ENCODE assay signal across 20 cellular contexts in genomic region chr2:241219856-241220356, GRCh38. TPM values are rescaled to one million over a fixed set of nuclear protein-coding genes. Genes with fewer than 3 reads are reported as not detected.
DNase-seq lines count a peak whose midpoint lies in the region; ATAC-seq, FAIRE-seq and TF ChIP-seq lines count a peak whose summit lies in the region.
"Had no signal": no experiment of that assay in that cellular context is flagged by ENCODE, and none has a peak within 500 bp of the region (broad histone marks: within the 10 kb centered on the region; RNA-seq: fewer than 3 reads in every experiment).

No MANE protein-coding gene starts in this region.

- no peaks in the 10 kb centered on the region for H3K36me3 Mint-ChIP-seq in CD4-positive, alpha-beta T cell (ENCODE audit: low read depth)
- peaks cover 9% of the 10 kb centered on the region; the same call in 2 of the 3 replicates for H3K36me3 Mint-ChIP-seq in GM23338 (ENCODE audit: low read depth)
- H3K36me3 Mint-ChIP-seq in astrocyte (ENCODE audit: low read depth, unreplicated experiment), result peaks cover 4% of the 10 kb centered on the region
- H3K36me3 Mint-ChIP-seq in nephron (ENCODE audit: low read depth), result peaks cover 6% of the 10 kb centered on the region

- intact Hi-C loops in CD4-positive, alpha-beta T cell (cut with DNase I, micrococcal nuclease), result loop anchor here (5.0 to 10.0 kb wide), 3 partner anchors 123 to 665 kb away; partner anchors contain the start of gene ANKMY1 (in 1 of the 2)

- H3K9me2 ChIP-seq in GM23338 (ENCODE audit: insufficient read depth), result no peaks in the 10 kb centered on the region

- no peak for FAIRE-seq in astrocyte (lab: Jason Lieb, UNC)
- FAIRE-seq in D721Med (lab: Jason Lieb, UNC), result no peak
- FAIRE-seq: endometrium, keratinocyte had no signal

- H3K4me3 Mint-ChIP-seq in CD4-positive, alpha-beta T cell, result peak overlapping the region; percentile 45
- H3K4me3 Mint-ChIP-seq in GM23338 (peak overlapping the region; percentile 92), astrocyte (ENCODE audit: unreplicated experiment) (peak overlapping the region; percentile 94), nephron (peak overlapping the region; percentile 64 to 90 (median 84))

- H3K4me3 ChIP-seq in GM23338 (no peak overlapping the region), astrocyte (ENCODE audit: insufficient read depth, low read depth, low read length) (no peak overlapping the region)
- H3K4me3 ChIP-seq: psoas muscle, tibial nerve had no signal

- H3K27ac ChIP-seq in CD4-positive, alpha-beta T cell (ENCODE audit: low read depth, low read length), result no peak overlapping the region
- H3K27ac ChIP-seq in GM23338 (ENCODE audit: low read depth), result no peak overlapping the region
- no peak overlapping the region for H3K27ac ChIP-seq in astrocyte (ENCODE audit: low read depth, low read length)
- H3K27ac ChIP-seq: psoas muscle, SK-N-MC, tibial nerve had no signal

- H3K4me1 Mint-ChIP-seq in CD4-positive, alpha-beta T cell (ENCODE audit: low read depth), result peaks cover 23% of the 10 kb centered on the region
- peaks cover 36% of the 10 kb centered on the region for H3K4me1 Mint-ChIP-seq in GM23338
- peaks cover 13% of the 10 kb centered on the region for H3K4me1 Mint-ChIP-seq in astrocyte (ENCODE audit: low read depth, unreplicated experiment)
- peaks cover 32% of the 10 kb centered on the region for H3K4me1 Mint-ChIP-seq in nephron

- H3K27me3 Mint-ChIP-seq in CD4-positive, alpha-beta T cell, result no peaks in the 10 kb centered on the region
- H3K27me3 Mint-ChIP-seq in GM23338 (ENCODE audit: insufficient read depth, low read depth, poor library complexity), result peaks cover 23% of the 10 kb centered on the region
- H3K27me3 Mint-ChIP-seq in astrocyte (ENCODE audit: low read depth, unreplicated experiment), result peaks cover 3% of the 10 kb centered on the region
- H3K27me3 Mint-ChIP-seq in nephron (ENCODE audit: low read depth), result peaks cover 6% of the 10 kb centered on the region
- H3K27me3 Mint-ChIP-seq: activated B cell treated with CpG ODN at 0.5 μM for 24 hours had no signal

- TF ChIP-seq CTCF in CD4-positive, alpha-beta T cell (IDR thresholded peaks at IDR 0.05), result no peak
- TF ChIP-seq CTCF in GM23338 (conservative IDR thresholded peaks at IDR 0.05; ENCODE audit: low read depth in 2 of 2), result no peak
- TF ChIP-seq CTCF in astrocyte (IDR thresholded peaks at IDR 0.05; ENCODE audit: insufficient read depth, low read depth, low read length), result no peak
- no peak for TF ChIP-seq CTCF in nephron (IDR thresholded peaks at IDR 0.05; ENCODE audit: unreplicated experiment in 3 of 3)
- no peak for TF ChIP-seq CTCF in D721Med (IDR thresholded peaks at IDR 0.05; ENCODE audit: insufficient read depth, missing control alignments)

- H3K27me3 ChIP-seq in CD4-positive, alpha-beta T cell (ENCODE audit: control insufficient read depth, insufficient read depth, low read length), result no peaks in the 10 kb centered on the region
- H3K27me3 ChIP-seq in GM23338 (ENCODE audit: insufficient read depth) (no peaks in the 10 kb centered on the region), astrocyte (ENCODE audit: insufficient read depth, low read length) (no peaks in the 10 kb centered on the region)
- H3K27me3 ChIP-seq: tibial nerve had no signal

- no peak for DNase-seq in CD4-positive, alpha-beta T cell
- no peak for DNase-seq in GM23338 (ENCODE audit: low spot score)
- DNase-seq in astrocyte (ENCODE audit: low read depth), result no peak
- no peak for DNase-seq in activated CD4-positive, alpha-beta T cell treated with anti-CD3 and anti-CD28 coated beads for 1 hour
- no peak for DNase-seq in D721Med (ENCODE audit: insufficient read length, low spot score)
- DNase-seq: activated B cell treated with CpG ODN at 0.5 μM for 24 hours; activated naive CD4-positive, alpha-beta T cell treated with Interleukin-2 at 50 U/mL for 16 hours; DMS79 treated with DMSO at 0.1 percent for 48 hours; H9; NCI-H1092; NCI-H187 treated with DMSO at 0.1 percent for 48 hours; NCI-H2227 treated with DMSO at 0.1 percent for 48 hours; NCI-H774 had no signal

- H3F3A ChIP-seq in GM23338 (replicated peaks; ENCODE audit: low read depth), result peaks cover 5% of the 10 kb centered on the region; the same call in 1 of the 2 replicates

- POLR2A ChIA-PET in CD4-positive, alpha-beta T cell (lab: Charles Lee), result no interaction called here

- ATAC-seq in CD4-positive, alpha-beta T cell (ENCODE audit: poor library complexity), result no peak
- ATAC-seq in GM23338 (no peak), HG03175 (IDR thresholded peaks at IDR 0.05; ENCODE audit: unreplicated experiment) (no peak)
- ATAC-seq: psoas muscle had no signal

- no peak overlapping the region for H3K4me2 ChIP-seq in GM23338
- H3K4me2 ChIP-seq in astrocyte (ENCODE audit: low read length), result no peak overlapping the region

- H3K9ac ChIP-seq in astrocyte (ENCODE audit: low read length), result no peak overlapping the region

- no peak overlapping the region for H2AFZ ChIP-seq in GM23338
- H2AFZ ChIP-seq in astrocyte (ENCODE audit: low read depth, low read length), result no peak overlapping the region

- H3K9me3 ChIP-seq in CD4-positive, alpha-beta T cell (ENCODE audit: control insufficient read depth, low read length), result no peaks in the 10 kb centered on the region
- no peaks in the 10 kb centered on the region for H3K9me3 ChIP-seq in astrocyte (ENCODE audit: insufficient read depth, low read depth, low read length)
- H3K9me3 ChIP-seq: psoas muscle, tibial nerve had no signal

- CTCF ChIA-PET in CD4-positive, alpha-beta T cell (lab: Charles Lee), result no interaction called here

- H3K79me2 ChIP-seq in GM23338 (replicated peaks; ENCODE audit: insufficient read depth), result peaks cover 23% of the 10 kb centered on the region
- H3K79me2 ChIP-seq in astrocyte (ENCODE audit: insufficient read depth, low read length), result no peaks in the 10 kb centered on the region

- H4K20me1 ChIP-seq in GM23338 (replicated peaks; ENCODE audit: insufficient read depth) (peaks cover 4% of the 10 kb centered on the region; the same call in 1 of the 2 replicates), astrocyte (ENCODE audit: insufficient read depth, low read length) (peaks cover 24% of the 10 kb centered on the region)

- no peak overlapping the region for H3K27ac Mint-ChIP-seq in CD4-positive, alpha-beta T cell
- H3K27ac Mint-ChIP-seq in GM23338 (no peak overlapping the region), astrocyte (ENCODE audit: unreplicated experiment) (no peak overlapping the region), nephron (no peak overlapping the region)
- H3K27ac Mint-ChIP-seq: activated B cell treated with CpG ODN at 0.5 μM for 24 hours, H9 had no signal

- no peaks in the 10 kb centered on the region for H3K9me3 Mint-ChIP-seq in CD4-positive, alpha-beta T cell
- no peaks in the 10 kb centered on the region; the same call in 2 of the 3 replicates for H3K9me3 Mint-ChIP-seq in GM23338
- no peaks in the 10 kb centered on the region for H3K9me3 Mint-ChIP-seq in astrocyte (ENCODE audit: unreplicated experiment)
- no peaks in the 10 kb centered on the region for H3K9me3 Mint-ChIP-seq in nephron
- H3K9me3 Mint-ChIP-seq: activated B cell treated with CpG ODN at 0.5 μM for 24 hours had no signal

- H3K4me1 ChIP-seq in GM23338 (ENCODE audit: insufficient read depth), result peaks cover 19% of the 10 kb centered on the region
- peaks cover 15% of the 10 kb centered on the region for H3K4me1 ChIP-seq in astrocyte (ENCODE audit: insufficient read depth, low read length)

- H3K36me3 ChIP-seq in GM23338 (ENCODE audit: insufficient read depth) (no peaks in the 10 kb centered on the region), astrocyte (ENCODE audit: insufficient read depth, low read length) (peaks cover 3% of the 10 kb centered on the region)

TF ChIP-seq in GM23338, 12 proteins besides CTCF, POLR2A, EP300 and RAD21 (continues in another document):
- no peak for TF ChIP-seq JUNB (IDR thresholded peaks at IDR 0.05; ENCODE audit: unreplicated experiment)
- no peak for TF ChIP-seq EZH2phosphoT487 (IDR thresholded peaks at IDR 0.05; ENCODE audit: unreplicated experiment)
- TF ChIP-seq NANOG (IDR thresholded peaks at IDR 0.05; ENCODE audit: borderline replicate concordance), result no peak
- no peak for TF ChIP-seq POLR2AphosphoS5 (IDR thresholded peaks at IDR 0.05; ENCODE audit: low read depth)
- TF ChIP-seq ZNF114 (CRISPR knock-in tag; IDR thresholded peaks at IDR 0.05), result no peak
- no peak for TF ChIP-seq EZH2 (IDR thresholded peaks at IDR 0.05; ENCODE audit: low read depth, unreplicated experiment)
- TF ChIP-seq CREB1 (CRISPR knock-in tag; IDR thresholded peaks at IDR 0.05; ENCODE audit: low read depth), result no peak

RNA-seq across cellular contexts. Expression of gene ANO7, which starts 31.4 kb away (rescaled TPM):
- total RNA-seq in CD4-positive, alpha-beta T cell, result under 1 TPM; 0.14 to 0.25 TPM
- 3.3 and 5.1 TPM in 2 replicates for total RNA-seq in GM23338 (2014; rRNA removed; shearing (Covaris generic))
- polyA plus RNA-seq in GM23338 (2016; fragmentation: Nextera tagmentation; extraction: Ambion mirVana), result 3.6 and 4.0 TPM in 2 replicates
- 5.8 and 7.1 TPM in 2 replicates for total RNA-seq in astrocyte
